10 cellular contexts compared by ENCODE assay signal in genomic region chr2:48482313-48482712, GRCh38. TPM values are rescaled to one million over a fixed set of nuclear protein-coding genes. Genes with fewer than 3 reads are reported as not detected.
DNase-seq lines count a peak whose midpoint lies in the region; ATAC-seq, FAIRE-seq and TF ChIP-seq lines count a peak whose summit lies in the region.
"Had no signal": no experiment of that assay in that cellular context is flagged by ENCODE, and none has a peak within 500 bp of the region (broad histone marks: within the 10 kb centered on the region; RNA-seq: fewer than 3 reads in every experiment).

No MANE protein-coding gene starts in this region.

- H2AFZ ChIP-seq in astrocyte (ENCODE audit: low read depth, low read length): no peak overlapping the region
- no peak overlapping the region for H2AFZ ChIP-seq in GM23248

- H3K27me3 ChIP-seq in astrocyte (ENCODE audit: insufficient read depth, low read length) (no peaks in the 10 kb centered on the region), gastroesophageal sphincter (no peaks in the 10 kb centered on the region), stomach smooth muscle (ENCODE audit: control insufficient read depth in 1 of 2, insufficient read depth in 2 of 2, low read length in 2 of 2) (no peaks in the 10 kb centered on the region), GM23248 (replicated peaks; ENCODE audit: insufficient read depth) (no peaks in the 10 kb centered on the region), upper lobe of right lung (no peaks in the 10 kb centered on the region)

- H3K27ac ChIP-seq in astrocyte (ENCODE audit: low read depth, low read length) (peak overlapping the region; percentile 40), gastroesophageal sphincter (peak overlapping the region; percentile 80 to 92 (median 90)), stomach smooth muscle (ENCODE audit: low read length) (peak overlapping the region; percentile 96), GM23248 (no peak overlapping the region), upper lobe of right lung (no peak overlapping the region)

- H3K4me1 Mint-ChIP-seq in astrocyte (ENCODE audit: low read depth, unreplicated experiment): peaks cover 2% of the 10 kb centered on the region
- H3K4me1 Mint-ChIP-seq: activated naive CD4-positive, alpha-beta T cell treated with anti-CD3 and anti-CD28 coated beads, Interleukin-2, amount 10 ng/mL, durations not matched to agents 7 days and 5 days had no signal

- peak; percentile 38 for DNase-seq in HFF-Myc (ENCODE audit: extremely low read depth, low read depth)
- peak; percentile 94 for DNase-seq in astrocyte (ENCODE audit: low read depth)
- no peak for DNase-seq in HK-2 (ENCODE audit: unreplicated experiment)
- no peak for DNase-seq in GM23248
- DNase-seq in upper lobe of right lung: no peak
- DNase-seq: activated naive CD4-positive, alpha-beta T cell treated with anti-CD3 and anti-CD28 coated beads, Interleukin-2, amount 10 ng/mL, durations not matched to agents 7 days and 5 days; CD8-positive, alpha-beta T cell; stimulated activated naive CD4-positive, alpha-beta T cell treated with Interleukin-2 at 50 U/mL for 16 hours had no signal

- H3K9ac ChIP-seq in astrocyte (ENCODE audit: low read length): no peak overlapping the region
- peak overlapping the region in 1 of 2 donors; percentile 3 for H3K9ac ChIP-seq in stomach smooth muscle (ENCODE audit: low read length in 2 of 2)
- H3K9ac ChIP-seq in GM23248: no peak overlapping the region

- no peaks in the 10 kb centered on the region for H3F3A ChIP-seq in GM23248 (ENCODE audit: insufficient read depth)

- no peaks in the 10 kb centered on the region for H3K9me3 ChIP-seq in astrocyte (ENCODE audit: insufficient read depth, low read depth, low read length)
- no peaks in the 10 kb centered on the region for H3K9me3 ChIP-seq in gastroesophageal sphincter
- H3K9me3 ChIP-seq in stomach smooth muscle (ENCODE audit: control insufficient read depth in 2 of 2, low read length in 2 of 2): peaks cover 0 to 6% of the 10 kb centered on the region in 2 donors
- H3K9me3 ChIP-seq in GM23248 (ENCODE audit: low read depth): no peaks in the 10 kb centered on the region
- H3K9me3 ChIP-seq in upper lobe of right lung: no peaks in the 10 kb centered on the region

- H3K27ac Mint-ChIP-seq in astrocyte (ENCODE audit: unreplicated experiment): no peak overlapping the region
- H3K27ac Mint-ChIP-seq: activated naive CD4-positive, alpha-beta T cell treated with anti-CD3 and anti-CD28 coated beads, Interleukin-2, amount 10 ng/mL, durations not matched to agents 7 days and 5 days; CD8-positive, alpha-beta T cell had no signal

- no peak overlapping the region for H3K4me3 Mint-ChIP-seq in astrocyte (ENCODE audit: unreplicated experiment)
- H3K4me3 Mint-ChIP-seq: activated naive CD4-positive, alpha-beta T cell treated with anti-CD3 and anti-CD28 coated beads, Interleukin-2, amount 10 ng/mL, durations not matched to agents 7 days and 5 days; CD8-positive, alpha-beta T cell had no signal

- no peak for TF ChIP-seq EP300 in gastroesophageal sphincter (IDR thresholded peaks at IDR 0.05)

- intact Hi-C loops in upper lobe of right lung (cut with DNase I): no loop called here

- peaks cover 10% of the 10 kb centered on the region for H3K36me3 Mint-ChIP-seq in astrocyte (ENCODE audit: low read depth, unreplicated experiment)

- no peaks in the 10 kb centered on the region for H3K9me2 ChIP-seq in GM23248 (ENCODE audit: insufficient read depth)

- no peak overlapping the region for H3K4me2 ChIP-seq in astrocyte (ENCODE audit: low read length)
- no peak overlapping the region for H3K4me2 ChIP-seq in GM23248 (ENCODE audit: unreplicated experiment)

- no peaks in the 10 kb centered on the region for H3K9me3 Mint-ChIP-seq in astrocyte (ENCODE audit: unreplicated experiment)
- H3K9me3 Mint-ChIP-seq: activated naive CD4-positive, alpha-beta T cell treated with anti-CD3 and anti-CD28 coated beads, Interleukin-2, amount 10 ng/mL, durations not matched to agents 7 days and 5 days; CD8-positive, alpha-beta T cell had no signal

- ATAC-seq in gastroesophageal sphincter (no peak), upper lobe of right lung (no peak)
- ATAC-seq: CD8-positive, alpha-beta T cell had no signal

- 14 to 36% methylated on average over 1 of the region's 1 CpG for WGBS in gastroesophageal sphincter (ENCODE audit: low coverage in 1 of 2), 2 donors
- WGBS in GM23248 (ENCODE audit: low coverage in 1 of 2, low lambda C conversion rate in 2 of 2, missing lambda C conversion rate in 2 of 2), 2 experiments: 65 to 74% methylated on average over 1 of the region's 1 CpG

- no peak for TF ChIP-seq CTCF in HFF-Myc (IDR thresholded peaks at IDR 0.05; ENCODE audit: low read depth, low read length, missing control alignments)
- TF ChIP-seq CTCF in astrocyte (IDR thresholded peaks at IDR 0.05; ENCODE audit: insufficient read depth, low read depth, low read length): no peak
- peak in 2 of 4 experiments; percentile 10 to 15 for TF ChIP-seq CTCF in gastroesophageal sphincter (IDR thresholded peaks at IDR 0.05)
- TF ChIP-seq CTCF in upper lobe of right lung (IDR thresholded peaks at IDR 0.05): no peak

- peaks cover 4% of the 10 kb centered on the region for H3K36me3 ChIP-seq in astrocyte (ENCODE audit: insufficient read depth, low read length)
- H3K36me3 ChIP-seq in gastroesophageal sphincter: peaks cover 0 to 29% of the 10 kb centered on the region in 2 donors
- peaks cover 0 to 6% of the 10 kb centered on the region in 2 donors for H3K36me3 ChIP-seq in stomach smooth muscle (ENCODE audit: control insufficient read depth in 2 of 2, insufficient read depth in 2 of 2, low read length in 2 of 2)
- H3K36me3 ChIP-seq in GM23248 (ENCODE audit: low read depth): peaks cover 13% of the 10 kb centered on the region; the same call in 1 of the 2 replicates
- H3K36me3 ChIP-seq in upper lobe of right lung: peaks cover 44% of the 10 kb centered on the region

- H3K79me2 ChIP-seq in astrocyte (ENCODE audit: insufficient read depth, low read length): no peaks in the 10 kb centered on the region
- no peaks in the 10 kb centered on the region for H3K79me2 ChIP-seq in GM23248 (ENCODE audit: insufficient read depth)

- H4K20me1 ChIP-seq in astrocyte (ENCODE audit: insufficient read depth, low read length): no peaks in the 10 kb centered on the region
- no peaks in the 10 kb centered on the region for H4K20me1 ChIP-seq in GM23248 (ENCODE audit: insufficient read depth)

- H3K27me3 Mint-ChIP-seq in astrocyte (ENCODE audit: low read depth, unreplicated experiment): no peaks in the 10 kb centered on the region
- H3K27me3 Mint-ChIP-seq: activated naive CD4-positive, alpha-beta T cell treated with anti-CD3 and anti-CD28 coated beads, Interleukin-2, amount 10 ng/mL, durations not matched to agents 7 days and 5 days had no signal

- no peak for FAIRE-seq in astrocyte (lab: Jason Lieb, UNC)

- TF ChIP-seq POLR2A in gastroesophageal sphincter (IDR thresholded peaks at IDR 0.05): no peak

- in situ Hi-C loops in GM23248 (cut with MboI): no loop called here

- H3K4me3 ChIP-seq in HFF-Myc (replicated peaks; ENCODE audit: low read depth, low read length) (no peak overlapping the region), astrocyte (ENCODE audit: insufficient read depth, low read depth, low read length) (no peak overlapping the region), gastroesophageal sphincter (no peak overlapping the region), stomach smooth muscle (ENCODE audit: low read length in 2 of 2) (no peak overlapping the region), GM23248 (no peak overlapping the region), upper lobe of right lung (no peak overlapping the region)

- peaks cover 12% of the 10 kb centered on the region for H3K4me1 ChIP-seq in astrocyte (ENCODE audit: insufficient read depth, low read length)
- H3K4me1 ChIP-seq in gastroesophageal sphincter: peaks cover 8 to 58% (median 13%) of the 10 kb centered on the region in 3 donors
- peaks cover 43% of the 10 kb centered on the region for H3K4me1 ChIP-seq in stomach smooth muscle (ENCODE audit: control insufficient read depth, insufficient read depth, low read length)
- H3K4me1 ChIP-seq in GM23248 (ENCODE audit: insufficient read depth): no peaks in the 10 kb centered on the region
- peaks cover 28% of the 10 kb centered on the region for H3K4me1 ChIP-seq in upper lobe of right lung

RNA-seq across cellular contexts. Expression of gene PPP1R21, which starts 41.7 kb away (rescaled TPM):
- total RNA-seq in astrocyte (17.2 and 18.6 TPM in 2 replicates), gastroesophageal sphincter (10 to 100 TPM; 45.0 to 73.8 (median 58.8) TPM), upper lobe of right lung (34.6 TPM)
- 10.6 and 35.4 TPM in 2 replicates for total RNA-seq in GM23248 (2014; rRNA removed; shearing (Covaris generic))
- 15.0 and 16.7 TPM in 2 replicates for polyA plus RNA-seq in GM23248 (2016; fragmentation: Nextera tagmentation; extraction: Ambion mirVana)

RNA-seq across cellular contexts. Expression of gene STON1, which starts 47.6 kb away (rescaled TPM):
- 7.3 and 9.5 TPM in 2 replicates for total RNA-seq in astrocyte
- 100 to 1,000 TPM; 118 to 263 (median 158) TPM for total RNA-seq in gastroesophageal sphincter
- 4.9 and 5.6 TPM in 2 replicates for total RNA-seq in GM23248 (2014; rRNA removed; shearing (Covaris generic))
- 3.0 TPM in 2 replicates for polyA plus RNA-seq in GM23248 (2016; fragmentation: Nextera tagmentation; extraction: Ambion mirVana)
- 35.2 TPM for total RNA-seq in upper lobe of right lung

Comparison
In these comparisons a context has a peak if more than half of its experiments do, and no peak if none do; other contexts are left out.
1. DNase-seq: peak in HFF-Myc (single experiment) and astrocyte (single experiment); none in HK-2 (single experiment), GM23248 (single experiment) and upper lobe of right lung (single experiment).
2. H3K27ac ChIP-seq: peak in astrocyte (single experiment), gastroesophageal sphincter (4 of 4) and stomach smooth muscle (single experiment); none in GM23248 (single experiment) and upper lobe of right lung (single experiment).